ENCODE assay signal across 10 cellular contexts in the genomic region with DNA sequence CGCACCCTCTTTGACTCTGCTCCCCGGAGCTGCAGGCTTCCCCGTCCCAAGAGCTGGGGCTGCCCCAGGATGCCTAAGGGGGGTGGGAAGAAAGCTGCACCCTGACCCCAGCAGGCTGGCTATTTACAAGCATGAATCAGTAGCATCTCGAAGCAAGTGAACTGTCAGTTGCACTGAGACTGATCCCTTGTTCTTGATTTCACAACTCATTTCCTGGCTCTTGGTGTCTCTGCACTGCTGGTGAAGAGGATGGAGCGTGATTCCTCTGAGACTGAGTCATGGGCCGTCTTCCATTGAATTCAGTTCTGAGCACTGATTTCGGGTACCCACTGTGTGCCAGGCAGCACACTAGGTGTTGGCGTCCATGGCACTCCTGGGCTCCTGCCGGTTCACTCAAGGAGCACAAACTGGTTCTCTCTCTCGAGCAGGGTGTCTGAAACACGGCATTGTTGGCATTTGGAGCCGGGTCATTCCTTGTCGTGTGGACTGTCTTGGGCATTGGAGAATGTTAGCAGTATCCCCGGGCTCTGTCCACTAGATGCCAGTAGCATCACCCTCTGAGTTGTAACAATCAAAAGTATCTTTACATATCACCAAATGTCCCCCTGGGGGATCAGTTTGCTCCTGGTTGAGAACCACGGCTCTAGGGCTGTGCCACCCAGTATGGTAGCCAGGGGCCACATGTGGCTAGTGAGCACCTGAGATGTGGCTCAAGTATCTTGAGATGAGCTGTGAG.
DNase-seq lines count a peak whose midpoint lies in the region; ATAC-seq, FAIRE-seq and TF ChIP-seq lines count a peak whose summit lies in the region.
"Had no signal": no experiment of that assay in that cellular context is flagged by ENCODE, and none has a peak within 500 bp of the region (broad histone marks: within the 10 kb centered on the region; RNA-seq: fewer than 3 reads in every experiment).

No MANE protein-coding gene starts in this region.

- H3K4me3 Mint-ChIP-seq in H9 = no peak overlapping the region
- H3K4me3 Mint-ChIP-seq in progenitor cell of endocrine pancreas (ENCODE audit: low read depth) = no peak overlapping the region

- H3K4me3 ChIP-seq in H1 (ENCODE audit: extremely low read depth in 1 of 4, insufficient read depth in 2 of 4, low read depth in 3 of 4, low read length in 4 of 4) = no peak overlapping the region
- H3K4me3 ChIP-seq: testis had no signal

- H3K79me1 ChIP-seq in H1 (ENCODE audit: low read depth, low read length) (no peaks in the 10 kb centered on the region; the same call in 1 of the 2 replicates), H9 (ENCODE audit: insufficient read depth, low read depth, low read length, poor library complexity, severe bottlenecking) (no peaks in the 10 kb centered on the region)

- H3K23ac ChIP-seq in H1 (ENCODE audit: insufficient read length) = no peak overlapping the region
- H3K23ac ChIP-seq in H9 (ENCODE audit: insufficient read length, low read depth, low read length) = no peak overlapping the region

- CTCF ChIA-PET in H1 (lab: Charles Lee; ENCODE audit: partially characterized antibody) = interaction anchor here (1.0 to 5.0 kb wide), 8 partner anchors 10 to 223 kb away, joined by 3 to 37 read pairs (median 5); no protein-coding TSS in a partner anchor

- peaks cover 4% of the 10 kb centered on the region; the same call in 1 of the 2 replicates for H3K27me3 Mint-ChIP-seq in H9 (ENCODE audit: low read depth)
- no peaks in the 10 kb centered on the region for H3K27me3 Mint-ChIP-seq in progenitor cell of endocrine pancreas

- H3T11ph ChIP-seq in H9 (ENCODE audit: low read length) = no peak overlapping the region

- DNase-seq in Daoy (ENCODE audit: low read depth) (peak; percentile 68), NOMO-1 (lab: John Stamatoyannopoulos, UW; ENCODE audit: unreplicated experiment in 2 of 2) (peak; percentile 9 to 69), H1 (ENCODE audit: low read depth in 1 of 2, low spot score in 2 of 2) (no peak), non-pigmented ciliary epithelial cell (ENCODE audit: low read depth) (peak; percentile 40), H9 (no peak), progenitor cell of endocrine pancreas (ENCODE audit: low spot score, unreplicated experiment) (no peak)
- DNase-seq: activated CD4-positive, alpha-beta T cell treated with anti-CD3 and anti-CD28 coated beads, Interleukin-2, amount 50 U/mL, for 4 hours; testis had no signal

- no peak for TF ChIP-seq EP300 in H1 (IDR thresholded peaks at IDR 0.05; ENCODE audit: borderline replicate concordance in 1 of 2, low read depth in 2 of 2, low read length in 2 of 2)

- no peak for TF ChIP-seq POLR2A in H1 (IDR thresholded peaks at IDR 0.05; ENCODE audit: control extremely low read depth in 1 of 2, low read depth in 2 of 2, low read length in 2 of 2)

- no peak for FAIRE-seq in H1 (lab: Jason Lieb, UNC)

- H4K5ac ChIP-seq in H1 (ENCODE audit: insufficient read length, low read depth, low read length) (no peak overlapping the region), H9 (ENCODE audit: insufficient read length, low read depth, low read length) (no peak overlapping the region)

- H3K4me1 ChIP-seq in H1 (replicated peaks in 1 of 4; ENCODE audit: control insufficient read depth in 3 of 4, insufficient read depth in 4 of 4, low read length in 3 of 4) = no peaks in the 10 kb centered on the region
- H3K4me1 ChIP-seq in H9 (ENCODE audit: insufficient read depth, low read length) = no peaks in the 10 kb centered on the region

- H4K20me1 ChIP-seq in H1 (replicated peaks in 1 of 2; ENCODE audit: control insufficient read depth in 1 of 2, insufficient read depth in 2 of 2, low read length in 2 of 2) (no peaks in the 10 kb centered on the region), H9 (ENCODE audit: control insufficient read depth, insufficient read depth, insufficient read length) (no peaks in the 10 kb centered on the region)

- POLR2A ChIA-PET in H1 (lab: Charles Lee; ENCODE audit: partially characterized antibody) = no interaction called here

- H2BK120ac ChIP-seq in H1 (replicated peaks; ENCODE audit: low read depth, low read length) (no peak overlapping the region), H9 (ENCODE audit: low read depth, low read length, poor library complexity, severe bottlenecking) (no peak overlapping the region)

- H3K4ac ChIP-seq in H1 (replicated peaks; ENCODE audit: insufficient read length, low read depth, low read length) (no peak overlapping the region), H9 (ENCODE audit: low read depth, low read length) (no peak overlapping the region)

- no peak overlapping the region for H4K91ac ChIP-seq in H1 (replicated peaks; ENCODE audit: insufficient read length, low read length)
- H4K91ac ChIP-seq in H9 (ENCODE audit: insufficient read length, low read depth, low read length) = no peak overlapping the region

- 92% methylated on average over 15 of the region's 15 CpGs; no CpG with 5 or more reads in 1 of the 2 experiments for WGBS in H1 (ENCODE audit: extremely low coverage in 1 of 2, insufficient coverage in 1 of 2, insufficient read length in 1 of 2, insufficient replicate concordance in 2 of 2, low coverage in 1 of 2, low lambda C conversion rate in 2 of 2, missing lambda C conversion rate in 1 of 2), 2 experiments
- WGBS in H9 (ENCODE audit: extremely low coverage, insufficient read length, low lambda C conversion rate) = no CpG with 5 or more reads among the region's 15 CpGs

- H2BK20ac ChIP-seq in H1 (ENCODE audit: low read length) = no peak overlapping the region
- no peak overlapping the region for H2BK20ac ChIP-seq in H9 (ENCODE audit: low read depth, low read length, poor library complexity, severe bottlenecking)

- H3K27ac Mint-ChIP-seq in H9 (no peak overlapping the region), progenitor cell of endocrine pancreas (no peak overlapping the region)

- H3K79me2 ChIP-seq in H1 (ENCODE audit: control insufficient read depth in 1 of 2, insufficient read depth in 2 of 2, low read length in 2 of 2) = no peaks in the 10 kb centered on the region
- no peaks in the 10 kb centered on the region for H3K79me2 ChIP-seq in H9 (ENCODE audit: insufficient read depth, low read length)

- H3K4me2 ChIP-seq in H1 (ENCODE audit: insufficient read depth in 1 of 2, low read depth in 2 of 2, low read length in 2 of 2) = no peak overlapping the region
- H3K4me2 ChIP-seq in H9 (ENCODE audit: insufficient read depth, insufficient read length, low read length) = no peak overlapping the region

- H2BK12ac ChIP-seq in H1 (ENCODE audit: low read depth, low read length) (no peak overlapping the region), H9 (ENCODE audit: insufficient read length, low read depth, low read length) (no peak overlapping the region)

- H2BK5ac ChIP-seq in H1 (ENCODE audit: low read depth, low read length) = no peak overlapping the region
- H2BK5ac ChIP-seq in H9 (ENCODE audit: insufficient read length, low read length) = no peak overlapping the region

- H3K23me2 ChIP-seq in H1 (ENCODE audit: low read depth, low read length) (no peaks in the 10 kb centered on the region), H9 (ENCODE audit: insufficient read length, low read depth, low read length, poor library complexity, severe bottlenecking) (no peaks in the 10 kb centered on the region)

- ATAC-seq in GM18909 (IDR thresholded peaks at IDR 0.05; ENCODE audit: poor library complexity, unreplicated experiment) = no peak
- ATAC-seq in HG03432 (IDR thresholded peaks at IDR 0.05; ENCODE audit: unreplicated experiment) = no peak

- H3K56ac ChIP-seq in H1 (replicated peaks; ENCODE audit: insufficient read length, low read depth, low read length) (no peak overlapping the region), H9 (ENCODE audit: insufficient read length, low read depth, low read length) (no peak overlapping the region)

- H3K9me3 ChIP-seq in H1 (ENCODE audit: insufficient read depth in 2 of 2, low read depth in 1 of 2, low read length in 1 of 2) = no peaks in the 10 kb centered on the region
- no peaks in the 10 kb centered on the region for H3K9me3 ChIP-seq in H9 (ENCODE audit: control insufficient read depth, low read depth, low read length)
- H3K9me3 ChIP-seq: testis had no signal

- H3K27me3 ChIP-seq in H1 (replicated peaks in 1 of 4; ENCODE audit: control insufficient read depth in 3 of 4, extremely low read depth in 1 of 4, insufficient read depth in 3 of 4, low read length in 3 of 4) = no peaks in the 10 kb centered on the region; a peak in 1 of 7 replicates
- no peaks in the 10 kb centered on the region for H3K27me3 ChIP-seq in H9 (ENCODE audit: insufficient read depth, low read length)
- H3K27me3 ChIP-seq: testis had no signal

- TF ChIP-seq RAD21 in H1 (IDR thresholded peaks at IDR 0.05 in 1 of 2, conservative IDR thresholded peaks at IDR 0.05 in 1 of 2; ENCODE audit: low read depth in 2 of 2, low read length in 2 of 2) = peak in 1 of 2 experiments; percentile 21; a peak in 2 of 4 replicates

- H3K4me1 Mint-ChIP-seq in H9 = 0 out of 4 replicates have a peak, but pooled peaks cover 0 to 7% of the 10 kb centered on the region in 2 experiments
- peaks cover 3% of the 10 kb centered on the region for H3K4me1 Mint-ChIP-seq in progenitor cell of endocrine pancreas (ENCODE audit: low read depth)

- no peaks in the 10 kb centered on the region for H3K36me3 ChIP-seq in H1 (ENCODE audit: control insufficient read depth in 2 of 4, insufficient read depth in 4 of 4, low read length in 3 of 4)

- H3K27ac ChIP-seq in H1 (ENCODE audit: low read depth, low read length) = no peak overlapping the region
- H3K27ac ChIP-seq in H9 (ENCODE audit: insufficient read length, low read depth, low read length) = no peak overlapping the region
- H3K27ac ChIP-seq: testis had no signal

- no peak overlapping the region for H2AK5ac ChIP-seq in H1 (ENCODE audit: low read depth, low read length)
- H2AK5ac ChIP-seq in H9 (ENCODE audit: insufficient read length, low read length) = no peak overlapping the region

- TF ChIP-seq CTCF in H1 (IDR thresholded peaks at IDR 0.05; ENCODE audit: control extremely low read depth in 1 of 3, insufficient read depth in 1 of 3, low read depth in 1 of 3, low read length in 3 of 3) (peak in 2 of 3 experiments; percentile 4 to 16; a peak in 1 of 4 replicates), H9 (conservative IDR thresholded peaks at IDR 0.05) (no peak), progenitor cell of endocrine pancreas (IDR thresholded peaks at IDR 0.05; ENCODE audit: unreplicated experiment) (no peak)

- no peak overlapping the region for H2AFZ ChIP-seq in H1 (ENCODE audit: low read length)
- no peak overlapping the region for H2AFZ ChIP-seq in H9 (ENCODE audit: low read length)

- H2BK15ac ChIP-seq in H1 (ENCODE audit: low read length) (no peak overlapping the region), H9 (ENCODE audit: low read depth, low read length) (no peak overlapping the region)

- no peaks in the 10 kb centered on the region for H3K36me3 Mint-ChIP-seq in H9 (ENCODE audit: insufficient read depth in 1 of 3, low read depth in 3 of 3)
- H3K36me3 Mint-ChIP-seq in progenitor cell of endocrine pancreas (ENCODE audit: insufficient read depth) = peaks cover 1% of the 10 kb centered on the region

- H3K14ac ChIP-seq in H1 (ENCODE audit: insufficient read length) (no peak overlapping the region), H9 (ENCODE audit: insufficient read depth, low read length) (no peak overlapping the region)

- H3K9ac ChIP-seq in H1 (replicated peaks in 1 of 4; ENCODE audit: extremely low read depth in 1 of 4, low read depth in 3 of 4, low read length in 3 of 4) (no peak overlapping the region), H9 (ENCODE audit: extremely low read depth, insufficient read length, low read length) (no peak overlapping the region)

- no peak overlapping the region for H4K8ac ChIP-seq in H1 (ENCODE audit: extremely low read depth, insufficient read depth, low read length)
- no peak overlapping the region for H4K8ac ChIP-seq in H9 (replicated peaks; ENCODE audit: insufficient read length, low read depth, low read length)

- H3K18ac ChIP-seq in H1 (ENCODE audit: extremely low read depth, low read length) (no peak overlapping the region), H9 (ENCODE audit: insufficient read length, low read depth, low read length) (no peak overlapping the region)

- no peaks in the 10 kb centered on the region for H3K9me3 Mint-ChIP-seq in H9
- H3K9me3 Mint-ChIP-seq in progenitor cell of endocrine pancreas (ENCODE audit: low read depth) = peaks cover 4% of the 10 kb centered on the region

Comparison
In these comparisons a context has a peak if more than half of its experiments do, and no peak if none do; other contexts are left out.
1. DNase-seq: peak in Daoy (single experiment), NOMO-1 (2 of 2) and non-pigmented ciliary epithelial cell (single experiment); none in H1 (0 of 2), H9 (single experiment) and progenitor cell of endocrine pancreas (single experiment).
2. CTCF ChIP-seq: peak in H1 (2 of 3); none in H9 (single experiment) and progenitor cell of endocrine pancreas (single experiment).